In the genomic region with DNA sequence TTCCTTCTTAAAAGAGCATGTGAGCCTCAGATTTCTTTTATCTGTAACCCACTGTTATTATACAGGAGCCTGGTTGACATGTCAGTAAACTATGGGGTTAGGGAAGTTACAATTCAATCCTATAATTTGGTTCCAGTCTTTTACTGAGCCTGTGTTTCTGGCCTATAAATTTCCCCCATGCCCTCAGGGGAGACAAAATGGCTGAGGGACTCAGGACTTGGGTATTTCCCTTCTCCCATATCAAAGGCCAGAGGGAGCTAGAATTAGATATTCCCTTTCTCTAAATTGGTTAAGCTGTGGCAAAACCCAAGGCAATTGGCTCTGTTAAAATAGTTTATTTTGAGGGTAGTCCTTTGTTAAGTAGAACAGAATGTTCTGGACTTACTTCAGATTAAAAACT, we compare ENCODE assay signal across 22 cellular contexts.
DNase-seq lines count a peak whose midpoint lies in the region; ATAC-seq and TF ChIP-seq lines count a peak whose summit lies in the region.
"Had no signal": no experiment of that assay in that cellular context is flagged by ENCODE, and none has a peak within 500 bp of the region (broad histone marks: within the 10 kb centered on the region; RNA-seq: fewer than 3 reads in every experiment).

No MANE protein-coding gene starts in this region.

- BruUV-seq in PC-9 (replicated peaks; lab: Mats Ljungman, UMichigan), result no TSS peak

- H3K23ac ChIP-seq in mesenchymal stem cell (ENCODE audit: low read length in 2 of 2), result no peak overlapping the region

- no peaks in the 10 kb centered on the region for H3K9me3 ChIP-seq in PC-9 (ENCODE audit: insufficient read depth, low read depth)
- peaks cover 38% of the 10 kb centered on the region for H3K9me3 ChIP-seq in mesenchymal stem cell (ENCODE audit: control insufficient read depth, low read length)

- H3K36me3 ChIP-seq in PC-9 (ENCODE audit: low read depth), result no peaks in the 10 kb centered on the region
- no peaks in the 10 kb centered on the region for H3K36me3 ChIP-seq in mesenchymal stem cell (ENCODE audit: control insufficient read depth in 1 of 2, insufficient read depth in 2 of 2, low read depth in 1 of 2, low read length in 2 of 2)

- no peak overlapping the region for H4K8ac ChIP-seq in mesenchymal stem cell (ENCODE audit: low read length)

- H3K4me3 ChIP-seq in PC-9 (no peak overlapping the region), mesenchymal stem cell (ENCODE audit: insufficient read depth in 1 of 2, low read depth in 1 of 2, low read length in 2 of 2) (no peak overlapping the region)
- H3K4me3 ChIP-seq: A549, SK-N-MC had no signal

- H2BK12ac ChIP-seq in mesenchymal stem cell (ENCODE audit: low read length in 2 of 2), result no peak overlapping the region

- H3K79me1 ChIP-seq in mesenchymal stem cell (replicated peaks; ENCODE audit: low read length, poor library complexity, severe bottlenecking), result no peaks in the 10 kb centered on the region

- H3K14ac ChIP-seq in mesenchymal stem cell (ENCODE audit: low read length in 2 of 2), result no peak overlapping the region

- peak overlapping the region; percentile 34; the same call in 1 of the 2 replicates for H2AFZ ChIP-seq in PC-9
- H2AFZ ChIP-seq in mesenchymal stem cell (ENCODE audit: low read depth, low read length), result no peak overlapping the region

- no peaks in the 10 kb centered on the region for H3K9me2 ChIP-seq in PC-9 (ENCODE audit: insufficient read depth)

- intact Hi-C loops in PC-9 (cut with micrococcal nuclease; ENCODE audit: unreplicated experiment), result no loop called here

- 0 out of 2 replicates have a peak, but pooled peaks cover 3% of the 10 kb centered on the region for H3K4me1 ChIP-seq in PC-9 (replicated peaks; ENCODE audit: insufficient read depth)
- no peaks in the 10 kb centered on the region for H3K4me1 ChIP-seq in mesenchymal stem cell (ENCODE audit: control insufficient read depth, insufficient read depth, low read depth, low read length)
- H3K4me1 ChIP-seq: A549 had no signal

- H4K91ac ChIP-seq in mesenchymal stem cell (ENCODE audit: low read length), result no peak overlapping the region

- H3K27me3 ChIP-seq in PC-9 (ENCODE audit: insufficient read depth, low read depth) (no peaks in the 10 kb centered on the region), mesenchymal stem cell (ENCODE audit: control insufficient read depth in 1 of 2, insufficient read depth in 1 of 2, low read length in 2 of 2) (no peaks in the 10 kb centered on the region)

- H3K4ac ChIP-seq in mesenchymal stem cell (ENCODE audit: low read depth in 1 of 2, low read length in 2 of 2), result no peak overlapping the region

- H3K27ac ChIP-seq in PC-9, result no peak overlapping the region
- H3K27ac ChIP-seq in mesenchymal stem cell (ENCODE audit: low read length, poor library complexity, severe bottlenecking), result no peak overlapping the region
- H3K27ac ChIP-seq: A549, SK-N-MC had no signal

- H3K4me2 ChIP-seq in PC-9, result no peak overlapping the region
- no peak overlapping the region for H3K4me2 ChIP-seq in mesenchymal stem cell (ENCODE audit: low read length, poor library complexity, severe bottlenecking)
- H3K4me2 ChIP-seq: A549 had no signal

- H3K18ac ChIP-seq in mesenchymal stem cell (ENCODE audit: low read depth in 1 of 2, low read length in 2 of 2), result no peak overlapping the region

- DNase-seq in ELF-1 (ENCODE audit: low read depth, low spot score) (peak; percentile 10), PC-9 (no peak), fibroblast of gingiva (ENCODE audit: low read depth) (peak; percentile 23), mesenchymal stem cell (peak; percentile 12), GM20000 (ENCODE audit: low spot score) (no peak), kidney tubule cell (ENCODE audit: low spot score) (no peak)
- DNase-seq: CD4-positive, CD25-positive, alpha-beta regulatory T cell; COR-L47; DND-41; GDM1; H7; Kasumi-1; MM.1S; NCI-H1048; NCI-H1417 treated with DMSO at 0.1 percent for 48 hours; NCI-H187; NCI-H446; NCI-H526; SHP77 had no signal

- H2BK5ac ChIP-seq in mesenchymal stem cell (ENCODE audit: low read depth, low read length, poor library complexity, severe bottlenecking), result no peak overlapping the region

- CTCF ChIA-PET in PC-9 (lab: Charles Lee), result no interaction called here

- TF ChIP-seq CTCF in PC-9 (conservative IDR thresholded peaks at IDR 0.05) (no peak), GM20000 (IDR thresholded peaks at IDR 0.05; ENCODE audit: extremely low read depth, missing control alignments) (no peak)

- no peaks in the 10 kb centered on the region for H3F3A ChIP-seq in PC-9 (ENCODE audit: insufficient read depth, low read depth)

- H2AK5ac ChIP-seq in mesenchymal stem cell (ENCODE audit: low read length, severe bottlenecking), result no peak overlapping the region

- no peaks in the 10 kb centered on the region for H3K79me2 ChIP-seq in PC-9 (ENCODE audit: low read depth)

- POLR2A ChIA-PET in PC-9 (lab: Charles Lee; ENCODE audit: unreplicated experiment), result no interaction called here

- H3K9ac ChIP-seq in mesenchymal stem cell (ENCODE audit: low read length), result no peak overlapping the region

- H2BK15ac ChIP-seq in mesenchymal stem cell (ENCODE audit: low read depth, poor library complexity, severe bottlenecking), result no peak overlapping the region

- H2BK120ac ChIP-seq in mesenchymal stem cell (ENCODE audit: low read depth, low read length), result no peak overlapping the region

- ATAC-seq in GM19455 (IDR thresholded peaks at IDR 0.05; ENCODE audit: unreplicated experiment), result no peak
- ATAC-seq: A549 had no signal

- H4K20me1 ChIP-seq in PC-9 (ENCODE audit: insufficient read depth), result no peaks in the 10 kb centered on the region

Comparison
In these comparisons a context has a peak if more than half of its experiments do, and no peak if none do; other contexts are left out.
1. DNase-seq: peak in ELF-1 (single experiment), fibroblast of gingiva (single experiment) and mesenchymal stem cell (single experiment); none in PC-9 (0 of 2), GM20000 (single experiment) and kidney tubule cell (single experiment).